ENCODE assay signal across 8 cellular contexts in the genomic region with DNA sequence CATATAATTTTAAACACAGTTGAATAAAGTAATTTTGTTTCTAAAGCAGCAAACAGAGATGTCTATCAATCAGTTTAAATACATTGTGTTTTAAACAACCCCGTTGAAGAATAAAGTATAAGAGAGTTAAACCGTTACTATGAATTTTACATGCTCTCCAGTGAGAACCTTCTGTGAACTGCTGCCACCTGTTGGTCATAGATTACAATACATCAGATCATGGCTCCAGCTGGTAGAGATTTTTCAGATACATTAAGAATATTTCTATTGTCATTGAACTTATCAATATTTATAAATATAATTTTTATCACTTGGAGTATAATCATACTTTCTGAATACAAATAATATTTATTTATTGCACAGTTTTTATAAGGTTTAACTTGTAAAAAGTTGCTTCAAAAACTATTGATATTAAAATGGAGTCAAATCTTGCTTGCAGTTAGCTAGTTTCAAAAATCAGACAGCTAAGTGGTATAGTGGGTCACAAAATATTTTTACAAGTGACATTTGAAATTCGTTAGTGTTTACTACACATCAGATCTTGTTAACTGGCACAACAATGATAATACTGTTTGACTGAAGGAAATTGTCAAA.
DNase-seq lines count a peak whose midpoint lies in the region; ATAC-seq and TF ChIP-seq lines count a peak whose summit lies in the region.

No MANE protein-coding gene starts in this region.

- intact Hi-C loops in head of caudate nucleus (cut with DNase I), result no loop called here

- peak; percentile 80 for ATAC-seq in HG02763 (IDR thresholded peaks at IDR 0.05; ENCODE audit: unreplicated experiment)
- no peak for ATAC-seq in thoracic aorta (ENCODE audit: insufficient number of reproducible peaks, low FRiP score, low read depth)

- H3K27me3 ChIP-seq in WERI-Rb-1 (ENCODE audit: insufficient read depth, low read depth, severe bottlenecking) (no peaks in the 10 kb centered on the region), thoracic aorta (replicated peaks; ENCODE audit: insufficient read depth) (no peaks in the 10 kb centered on the region)

- TF ChIP-seq CTCF in AG10803 (conservative IDR thresholded peaks at IDR 0.05; ENCODE audit: low read length), result peak; percentile 56
- peak; percentile 53 for TF ChIP-seq CTCF in GM12874 (IDR thresholded peaks at IDR 0.05; ENCODE audit: insufficient read depth, low read depth, low read length)
- TF ChIP-seq CTCF in WERI-Rb-1 (IDR thresholded peaks at IDR 0.05; ENCODE audit: low read depth, low read length), result peak; percentile 24; the same call in 1 of the 2 replicates
- TF ChIP-seq CTCF in thoracic aorta (IDR thresholded peaks at IDR 0.05), result peak; percentile 24

- no peaks in the 10 kb centered on the region for H3K4me1 ChIP-seq in thoracic aorta (ENCODE audit: control insufficient read depth in 1 of 2, low read depth in 2 of 2)

- H3K9me3 ChIP-seq in WERI-Rb-1 (ENCODE audit: severe bottlenecking) (no peaks in the 10 kb centered on the region), thoracic aorta (no peaks in the 10 kb centered on the region)

- H3K4me3 ChIP-seq in AG10803 (ENCODE audit: low read length) (no peak overlapping the region), WERI-Rb-1 (ENCODE audit: low read depth, low read length) (no peak overlapping the region), thoracic aorta (no peak overlapping the region)

- no peaks in the 10 kb centered on the region for H3K36me3 ChIP-seq in WERI-Rb-1
- H3K36me3 ChIP-seq in thoracic aorta, result no peaks in the 10 kb centered on the region

- DNase-seq in AG10803 (ENCODE audit: low read depth) (peak; percentile 4), NCI-H128 (lab: John Stamatoyannopoulos, UW; ENCODE audit: unreplicated experiment) (peak; percentile 33), WERI-Rb-1 (peak; percentile 35), head of caudate nucleus (peak in 29 of 42 donors; percentile 3 to 79 (median 48)), thoracic aorta (ENCODE audit: low spot score) (no peak), NCI-H187 treated with DMSO at 0.1 percent for 48 hours (lab: John Stamatoyannopoulos, UW) (no peak)

- H3K27ac ChIP-seq in WERI-Rb-1 (no peak overlapping the region), thoracic aorta (no peak overlapping the region)

Comparison
In these comparisons a context has a peak if more than half of its experiments do, and no peak if none do; other contexts are left out.
1. DNase-seq: peak in AG10803 (single experiment), NCI-H128 (single experiment), WERI-Rb-1 (single experiment) and head of caudate nucleus (29 of 42); none in thoracic aorta (single experiment) and NCI-H187 treated with DMSO at 0.1 percent for 48 hours (single experiment).
2. Peak in every context shown above with its lines, with median percentiles within 50 percentile points of each other: CTCF ChIP-seq.